ENCODE assay signal across 23 cellular contexts in the genomic region with DNA sequence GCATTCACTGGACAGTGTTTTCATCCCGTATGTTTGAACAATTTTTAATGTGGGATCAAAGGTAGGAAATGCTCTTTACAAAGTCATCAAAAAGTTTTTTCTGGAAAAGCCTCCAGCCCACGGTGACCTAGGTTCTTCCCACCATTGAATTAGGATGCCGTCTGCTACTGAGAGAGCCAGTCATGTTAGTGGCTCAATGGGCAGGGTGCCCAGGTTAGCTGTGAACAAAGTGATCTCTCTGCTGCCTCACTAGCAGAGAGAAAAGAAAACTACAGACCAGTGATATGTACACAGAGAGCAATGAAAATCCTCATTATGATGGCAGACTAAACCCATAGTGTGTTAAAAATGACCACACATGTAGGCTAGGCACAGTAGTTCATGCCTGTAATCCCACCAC. TPM values are rescaled to one million over a fixed set of nuclear protein-coding genes. Genes with fewer than 3 reads are reported as not detected.
DNase-seq lines count a peak whose midpoint lies in the region; ATAC-seq and TF ChIP-seq lines count a peak whose summit lies in the region.
"Had no signal": no experiment of that assay in that cellular context is flagged by ENCODE, and none has a peak within 500 bp of the region (broad histone marks: within the 10 kb centered on the region; RNA-seq: fewer than 3 reads in every experiment).

No MANE protein-coding gene starts in this region.

- ATAC-seq in GM21619 (IDR thresholded peaks at IDR 0.05; ENCODE audit: unreplicated experiment) = no peak
- ATAC-seq: A549, GM23338, HepG2, K562 had no signal

- peaks cover 4 to 30% (median 10%) of the 10 kb centered on the region in 5 donors for H3K9me3 Mint-ChIP-seq in CD8-positive, alpha-beta memory T cell

- no peak overlapping the region for H3K4me3 Mint-ChIP-seq in CD8-positive, alpha-beta memory T cell
- H3K4me3 Mint-ChIP-seq: GM23338 had no signal

- no peak overlapping the region for H2AFZ ChIP-seq in osteoblast (ENCODE audit: low read length)
- H2AFZ ChIP-seq: GM23338 had no signal

- CTCF ChIA-PET in CD8-positive, alpha-beta memory T cell (lab: Charles Lee) = interaction anchor here (1.5 kb wide), 1 partner anchor 55 kb away, joined by 3 read pairs; no protein-coding TSS in a partner anchor

- peaks cover 0 to 1% of the 10 kb centered on the region in 2 donors for H3K27me3 Mint-ChIP-seq in CD8-positive, alpha-beta memory T cell

- H3K27ac ChIP-seq in adrenal gland = peak overlapping the region; percentile 1 to 84 (median 70)
- H3K27ac ChIP-seq in osteoblast (ENCODE audit: low read depth, low read length) = no peak overlapping the region
- no peak overlapping the region for H3K27ac ChIP-seq in CD8-positive, alpha-beta memory T cell (ENCODE audit: low read depth, low read length)
- H3K27ac ChIP-seq in caudate nucleus (ENCODE audit: low read depth, low read length) = no peak overlapping the region
- H3K27ac ChIP-seq: A549, HL-60 had no signal

- POLR2A ChIA-PET in CD8-positive, alpha-beta memory T cell (lab: Charles Lee) = no interaction called here

- H3K4me1 ChIP-seq in adrenal gland (replicated peaks in 1 of 2) (peaks cover 43 to 71% of the 10 kb centered on the region in 2 donors), osteoblast (ENCODE audit: insufficient read depth, low read length) (no peaks in the 10 kb centered on the region)
- no peaks in the 10 kb centered on the region for H3K4me1 ChIP-seq in CD8-positive, alpha-beta memory T cell (ENCODE audit: insufficient read depth, low read length)
- H3K4me1 ChIP-seq: A549, BE2C, HAP-1 had no signal

- peaks cover 8 to 16% (median 11%) of the 10 kb centered on the region in 3 donors for H3K4me1 Mint-ChIP-seq in CD8-positive, alpha-beta memory T cell
- H3K4me1 Mint-ChIP-seq: GM23338 had no signal

- H3K4me3 ChIP-seq in adrenal gland (no peak overlapping the region), osteoblast (ENCODE audit: insufficient read depth, low read length) (no peak overlapping the region)
- no peak overlapping the region for H3K4me3 ChIP-seq in CD8-positive, alpha-beta memory T cell (ENCODE audit: low read length)
- H3K4me3 ChIP-seq: A549, GM23338, HAP-1, K562, MG63 had no signal

- no peak overlapping the region for H3K27ac Mint-ChIP-seq in CD8-positive, alpha-beta memory T cell
- H3K27ac Mint-ChIP-seq: GM23338 had no signal

- no peak for TF ChIP-seq POLR2A in adrenal gland (IDR thresholded peaks at IDR 0.05)

- H3K27me3 ChIP-seq in adrenal gland (no peaks in the 10 kb centered on the region), osteoblast (ENCODE audit: insufficient read depth, low read length) (peaks cover 25% of the 10 kb centered on the region)
- H3K27me3 ChIP-seq in CD8-positive, alpha-beta memory T cell (ENCODE audit: insufficient read depth, low read length, poor library complexity, severe bottlenecking) = no peaks in the 10 kb centered on the region
- H3K27me3 ChIP-seq: BE2C had no signal

- H3K4me2 ChIP-seq in osteoblast (ENCODE audit: insufficient read depth, low read length) = no peak overlapping the region
- H3K4me2 ChIP-seq: A549, GM23338 had no signal

- H3K9me3 ChIP-seq in adrenal gland (replicated peaks in 1 of 3) (no peaks in the 10 kb centered on the region), osteoblast (ENCODE audit: low read depth, low read length) (no peaks in the 10 kb centered on the region)
- H3K9me3 ChIP-seq in CD8-positive, alpha-beta memory T cell (ENCODE audit: low read length) = no peaks in the 10 kb centered on the region
- H3K9me3 ChIP-seq: BE2C had no signal

- intact Hi-C loops in adrenal gland (cut with DNase I) = no loop called here
- intact Hi-C loops in cardiac septum (cut with DNase I) = no loop called here

- H4K20me1 ChIP-seq in osteoblast (ENCODE audit: insufficient read depth, low read length) = no peaks in the 10 kb centered on the region

- DNase-seq in AG20443 (ENCODE audit: low spot score) (peak; percentile 5), adrenal gland (peak; percentile 43 to 79 (median 70)), cardiac septum (ENCODE audit: low spot score) (peak; percentile 75), osteoblast (ENCODE audit: insufficient read length, low spot score, missing footprints) (peak; percentile 42), caudate nucleus (lab: John Stamatoyannopoulos, UW) (no peak)
- no peak for DNase-seq in CD8-positive, alpha-beta memory T cell
- DNase-seq: BE2C, MG63, NCI-H1436 treated with DMSO at 0.1 percent for 48 hours, NCI-H1930, NCI-H2171 treated with DMSO at 0.1 percent for 48 hours, NCI-H524 treated with DMSO at 0.1 percent for 48 hours, NCI-H82, OCI-M1 had no signal

- no peak for TF ChIP-seq CTCF in adrenal gland (IDR thresholded peaks at IDR 0.05)
- TF ChIP-seq CTCF in osteoblast (IDR thresholded peaks at IDR 0.05; ENCODE audit: extremely low read depth, low read depth, low read length) = no peak

- WGBS in adrenal gland, 4 donors = 35 to 48% (median 41%) methylated on average over 3 of the region's 3 CpGs

- no peaks in the 10 kb centered on the region for H3K79me2 ChIP-seq in osteoblast (ENCODE audit: insufficient read depth, low read length)

- H3K36me3 ChIP-seq in adrenal gland (replicated peaks in 1 of 2) = no peaks in the 10 kb centered on the region
- H3K36me3 ChIP-seq in osteoblast (ENCODE audit: insufficient read depth, low read length) = no peaks in the 10 kb centered on the region
- H3K36me3 ChIP-seq in CD8-positive, alpha-beta memory T cell (ENCODE audit: insufficient read depth, low read length) = no peaks in the 10 kb centered on the region
- H3K36me3 ChIP-seq: BE2C, HAP-1, MG63 had no signal

- H3K36me3 Mint-ChIP-seq in CD8-positive, alpha-beta memory T cell = peaks cover 7 to 23% (median 9%) of the 10 kb centered on the region in 3 donors

RNA-seq across cellular contexts. Expression of gene KCNQ1, which starts 32.4 kb away (rescaled TPM):
- 100 to 1,000 TPM; 305 to 447 (median 355) TPM for total RNA-seq in adrenal gland
- 100 to 1,000 TPM; 158 to 231 (median 182) TPM for polyA plus RNA-seq in adrenal gland
- 43.0 TPM for total RNA-seq in cardiac septum
- not detected in 2 replicates for total RNA-seq in osteoblast
- total RNA-seq in CD8-positive, alpha-beta memory T cell = 1 to 10 TPM; 2.6 to 3.4 TPM
- polyA plus RNA-seq in CD8-positive, alpha-beta memory T cell = 5.7 TPM
- total RNA-seq: LHCN-M2 had no signal
- polyA plus RNA-seq: K562 had no signal

RNA-seq across cellular contexts. Expression of gene TRPM5, which starts 32.9 kb away (rescaled TPM):
- total RNA-seq in adrenal gland (1 to 10 TPM in 3 of 8 donors, under 1 TPM in 5; 0.32 to 2.4 (median 0.83) TPM), cardiac septum (not detected), osteoblast (under 0.01 TPM in 1 of 2 replicates, not detected in the other)
- polyA plus RNA-seq in adrenal gland = 1 to 10 TPM in 2 of 3 donors, not detected in 1; 3.0 to 7.4 TPM
- not detected for total RNA-seq in CD8-positive, alpha-beta memory T cell
- not detected for polyA plus RNA-seq in CD8-positive, alpha-beta memory T cell
- total RNA-seq: GM23338, HepG2, K562, LHCN-M2, SK-MEL-5 had no signal
- polyA plus RNA-seq: A549, GM23338, K562 had no signal

Comparison
In these comparisons a context has a peak if more than half of its experiments do, and no peak if none do; other contexts are left out.
1. DNase-seq: peak in AG20443 (single experiment), adrenal gland (7 of 7), cardiac septum (single experiment) and osteoblast (single experiment); none in CD8-positive, alpha-beta memory T cell (0 of 5) and caudate nucleus (0 of 61).
2. H3K27ac ChIP-seq: peak in adrenal gland (5 of 5); none in osteoblast (single experiment), CD8-positive, alpha-beta memory T cell (single experiment) and caudate nucleus (single experiment).
3. RNA of gene KCNQ1, which starts 32.4 kb away (total RNA-seq): 305 to 447 TPM in adrenal gland and 43.0 TPM in cardiac septum (single experiment); 2.6 to 3.4 TPM in CD8-positive, alpha-beta memory T cell and not detected in osteoblast; every median in the first group is over 10 times any median in the second.